9 cellular contexts compared by ENCODE assay signal in the genomic region with DNA sequence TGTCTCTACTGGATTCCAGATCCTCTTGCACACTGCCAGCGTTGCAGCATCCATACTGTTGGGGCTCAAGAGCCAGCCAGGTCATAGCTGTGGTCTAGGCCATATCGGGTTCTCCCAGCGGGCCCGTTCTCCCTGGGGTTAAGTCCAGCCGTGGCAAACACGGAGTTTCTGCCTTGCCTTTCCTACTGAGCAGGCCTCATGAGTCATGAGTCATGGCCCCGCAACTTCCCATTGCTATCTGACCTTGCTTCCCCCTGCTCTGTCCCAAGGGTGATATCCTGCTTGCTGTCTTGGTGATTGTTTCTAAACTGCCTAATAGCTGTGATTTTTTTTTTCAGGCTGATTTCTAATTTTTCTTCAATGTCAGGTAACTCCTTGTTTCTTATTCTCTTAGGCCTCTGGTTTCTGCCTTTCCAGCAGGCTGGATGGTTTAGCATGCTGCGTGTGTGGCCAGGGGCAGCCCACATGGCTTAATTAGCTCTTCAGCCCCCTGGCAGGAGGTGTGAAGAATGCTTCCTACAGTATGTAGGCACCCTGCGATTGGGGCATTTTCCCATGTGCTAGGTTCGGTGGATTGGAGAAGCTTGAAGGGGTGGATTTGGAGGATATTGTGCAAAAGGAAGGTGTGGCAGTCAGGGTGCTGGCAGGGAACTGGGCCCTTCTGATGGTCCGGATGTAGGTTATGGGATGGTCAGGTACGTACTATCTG. TPM values are rescaled to one million over a fixed set of nuclear protein-coding genes. Genes with fewer than 3 reads are reported as not detected.
A peak's percentile ranks its signal among the peaks of the same experiment; 100 is the strongest.
DNase-seq lines count a peak whose midpoint lies in the region; ATAC-seq and TF ChIP-seq lines count a peak whose summit lies in the region.
"Had no signal": no experiment of that assay in that cellular context is flagged by ENCODE, and none has a peak within 500 bp of the region (broad histone marks: within the 10 kb centered on the region; RNA-seq: fewer than 3 reads in every experiment).

No MANE protein-coding gene starts in this region.

- H3K36me3 Mint-ChIP-seq in Calu3 (ENCODE audit: insufficient read depth, unreplicated experiment) (peaks cover 56% of the 10 kb centered on the region), glutamatergic neuron (ENCODE audit: unreplicated experiment) (peaks cover 7% of the 10 kb centered on the region)
- H3K36me3 Mint-ChIP-seq in activated T-helper 1 cell treated with anti-CD3 and anti-CD28 coated beads, Interleukin-12 subunit alpha, Interleukin-12 subunit beta, Interleukin-2, Interleukin-4 antibody, amounts not matched to agents 30 ng/mL and 10 ng/mL and 1 ng/mL, durations not matched to agents 14 hours and 24 hours and 36 hours (ENCODE audit: low read depth): no peaks in the 10 kb centered on the region

- no peaks in the 10 kb centered on the region for H3K9me3 ChIP-seq in psoas muscle

- peak in 3 of 4 donors; percentile 34 to 46 (median 44) for ATAC-seq in psoas muscle
- ATAC-seq in HG03378 (IDR thresholded peaks at IDR 0.05; ENCODE audit: unreplicated experiment): no peak
- ATAC-seq in GM18870 (IDR thresholded peaks at IDR 0.05; ENCODE audit: unreplicated experiment): no peak
- no peak for ATAC-seq in HG03097 (IDR thresholded peaks at IDR 0.05; ENCODE audit: low FRiP score, unreplicated experiment)

- H3K27me3 Mint-ChIP-seq in Calu3 (ENCODE audit: unreplicated experiment): no peaks in the 10 kb centered on the region
- peaks cover 9% of the 10 kb centered on the region for H3K27me3 Mint-ChIP-seq in glutamatergic neuron (ENCODE audit: unreplicated experiment)
- peaks cover 4% of the 10 kb centered on the region for H3K27me3 Mint-ChIP-seq in activated T-helper 1 cell treated with anti-CD3 and anti-CD28 coated beads, Interleukin-12 subunit alpha, Interleukin-12 subunit beta, Interleukin-2, Interleukin-4 antibody, amounts not matched to agents 30 ng/mL and 10 ng/mL and 1 ng/mL, durations not matched to agents 14 hours and 24 hours and 36 hours (ENCODE audit: insufficient read depth)

- intact Hi-C loops in Calu3 (cut with micrococcal nuclease; ENCODE audit: unreplicated experiment) (no loop called here), psoas muscle (cut with DNase I) (no loop called here)
- intact Hi-C loops in activated T-helper 1 cell treated with anti-CD3 and anti-CD28 coated beads, Interleukin-12 subunit alpha, Interleukin-12 subunit beta, Interleukin-2, Interleukin-4 antibody, amounts not matched to agents 30 ng/mL and 10 ng/mL and 1 ng/mL, durations not matched to agents 14 hours and 24 hours and 36 hours (cut with micrococcal nuclease): no loop called here

- H3K4me1 ChIP-seq in psoas muscle: peaks cover 7% of the 10 kb centered on the region

- CTCF ChIA-PET in Calu3 (lab: Charles Lee): interaction anchor here (0.6 kb wide), 1 partner anchor 72 kb away, joined by 3 read pairs; no protein-coding TSS in a partner anchor

- no peak overlapping the region for H3K27ac ChIP-seq in psoas muscle

- peak overlapping the region; percentile 33 for H3K4me3 Mint-ChIP-seq in Calu3 (ENCODE audit: low read depth, unreplicated experiment)
- peak overlapping the region; percentile 51 for H3K4me3 Mint-ChIP-seq in glutamatergic neuron (ENCODE audit: unreplicated experiment)
- no peak overlapping the region for H3K4me3 Mint-ChIP-seq in activated T-helper 1 cell treated with anti-CD3 and anti-CD28 coated beads, Interleukin-12 subunit alpha, Interleukin-12 subunit beta, Interleukin-2, Interleukin-4 antibody, amounts not matched to agents 30 ng/mL and 10 ng/mL and 1 ng/mL, durations not matched to agents 14 hours and 24 hours and 36 hours

- no peaks in the 10 kb centered on the region for H3K9me3 Mint-ChIP-seq in Calu3 (ENCODE audit: low read depth, unreplicated experiment)
- peaks cover 10% of the 10 kb centered on the region for H3K9me3 Mint-ChIP-seq in glutamatergic neuron (ENCODE audit: unreplicated experiment)
- no peaks in the 10 kb centered on the region for H3K9me3 Mint-ChIP-seq in activated T-helper 1 cell treated with anti-CD3 and anti-CD28 coated beads, Interleukin-12 subunit alpha, Interleukin-12 subunit beta, Interleukin-2, Interleukin-4 antibody, amounts not matched to agents 30 ng/mL and 10 ng/mL and 1 ng/mL, durations not matched to agents 14 hours and 24 hours and 36 hours

- in situ Hi-C loops in SK-MEL-5 (cut with HindIII; ENCODE audit: low pct_unique_long_range_greater_than_20kb, low sequenced_read_pairs): no loop called here

- peaks cover 71% of the 10 kb centered on the region for H3K4me1 Mint-ChIP-seq in Calu3 (ENCODE audit: low read depth, unreplicated experiment)
- H3K4me1 Mint-ChIP-seq in glutamatergic neuron (ENCODE audit: low read depth, unreplicated experiment): peaks cover 61% of the 10 kb centered on the region
- H3K4me1 Mint-ChIP-seq in activated T-helper 1 cell treated with anti-CD3 and anti-CD28 coated beads, Interleukin-12 subunit alpha, Interleukin-12 subunit beta, Interleukin-2, Interleukin-4 antibody, amounts not matched to agents 30 ng/mL and 10 ng/mL and 1 ng/mL, durations not matched to agents 14 hours and 24 hours and 36 hours (ENCODE audit: low read depth): no peaks in the 10 kb centered on the region

- WGBS in psoas muscle, 3 donors: 71 to 75% (median 72%) methylated on average over 12 of the region's 12 CpGs

- no peaks in the 10 kb centered on the region for H3K27me3 ChIP-seq in psoas muscle (ENCODE audit: insufficient read depth in 3 of 3, low read length in 2 of 3)

- H3K4me3 ChIP-seq in psoas muscle: no peak overlapping the region

- TF ChIP-seq CTCF in Calu3 (IDR thresholded peaks at IDR 0.05; ENCODE audit: unreplicated experiment) (no peak), glutamatergic neuron (IDR thresholded peaks at IDR 0.05; ENCODE audit: partially characterized antibody, unreplicated experiment) (no peak), psoas muscle (IDR thresholded peaks at IDR 0.05) (no peak)

- peak overlapping the region; percentile 70 for H3K27ac Mint-ChIP-seq in Calu3 (ENCODE audit: unreplicated experiment)
- H3K27ac Mint-ChIP-seq in glutamatergic neuron (ENCODE audit: unreplicated experiment): peak overlapping the region; percentile 46
- no peak overlapping the region for H3K27ac Mint-ChIP-seq in activated T-helper 1 cell treated with anti-CD3 and anti-CD28 coated beads, Interleukin-12 subunit alpha, Interleukin-12 subunit beta, Interleukin-2, Interleukin-4 antibody, amounts not matched to agents 30 ng/mL and 10 ng/mL and 1 ng/mL, durations not matched to agents 14 hours and 24 hours and 36 hours

- BruUV-seq in Calu3 (replicated peaks; lab: Mats Ljungman, UMichigan): no TSS peak

- no peaks in the 10 kb centered on the region for H3K36me3 ChIP-seq in psoas muscle (ENCODE audit: insufficient read depth in 1 of 2, low read depth in 1 of 2)

- DNase-seq in Calu3: peak; percentile 37
- peak; percentile 48 for DNase-seq in SK-MEL-5 (ENCODE audit: low read depth, low spot score)
- DNase-seq in glutamatergic neuron: peak; percentile 19
- DNase-seq in psoas muscle: peak; percentile 44 to 68
- DNase-seq in activated T-helper 1 cell treated with anti-CD3 and anti-CD28 coated beads, Interleukin-12 subunit alpha, Interleukin-12 subunit beta, Interleukin-2, Interleukin-4 antibody, amounts not matched to agents 30 ng/mL and 10 ng/mL and 1 ng/mL, durations not matched to agents 14 hours and 24 hours and 36 hours (ENCODE audit: low spot score): no peak
- DNase-seq: NCI-H510A treated with DMSO at 0.1 percent for 48 hours had no signal

RNA-seq across cellular contexts. Expression of a gene that starts 18.7 kb away (rescaled TPM):
- total RNA-seq in Calu3 (2022) (133 and 166 TPM in 2 replicates), glutamatergic neuron (ENCODE audit: unreplicated experiment) (384 TPM), psoas muscle (1 to 10 TPM; 2.2 to 8.4 (median 3.4) TPM)
- 31.4 and 38.1 TPM in 2 replicates for total RNA-seq in SK-MEL-5 (2014; rRNA removed; shearing (Covaris generic))
- 40.8 and 54.5 TPM in 2 replicates for polyA plus RNA-seq in SK-MEL-5 (2015; cell fraction: cytosol; rRNA removed)
- polyA plus RNA-seq in SK-MEL-5 (2015; cell fraction: nucleus; rRNA removed): 100 and 109 TPM in 2 replicates
- polyA plus RNA-seq in psoas muscle: 1 to 10 TPM in 1 of 3 donors, under 1 TPM in 2; 0.66 to 1.3 (median 0.66) TPM
- total RNA-seq in activated T-helper 1 cell treated with anti-CD3 and anti-CD28 coated beads, Interleukin-12 subunit alpha, Interleukin-12 subunit beta, Interleukin-2, Interleukin-4 antibody, amounts not matched to agents 30 ng/mL and 10 ng/mL and 1 ng/mL, durations not matched to agents 14 hours and 24 hours and 36 hours: 2.0 and 2.8 TPM in 2 replicates

Comparison
In these comparisons a context has a peak if more than half of its experiments do, and no peak if none do; other contexts are left out.
1. ATAC-seq: peak in psoas muscle (3 of 4); none in HG03378 (single experiment), GM18870 (single experiment) and HG03097 (single experiment).